Comparison of ENCODE assay signal across 12 cellular contexts in genomic region chr1:22388666-22389455, GRCh38.
DNase-seq lines count a peak whose midpoint lies in the region; ATAC-seq, FAIRE-seq and TF ChIP-seq lines count a peak whose summit lies in the region.
"Had no signal": no experiment of that assay in that cellular context is flagged by ENCODE, and none has a peak within 500 bp of the region (broad histone marks: within the 10 kb centered on the region; RNA-seq: fewer than 3 reads in every experiment).

No MANE protein-coding gene starts in this region.

- no peak overlapping the region for H2AFZ ChIP-seq in GM23248

- H3K9me3 ChIP-seq in A549 (no peaks in the 10 kb centered on the region), GM23248 (ENCODE audit: low read depth) (no peaks in the 10 kb centered on the region)
- H3K9me3 ChIP-seq: neutrophil had no signal

- no peak for TF ChIP-seq EP300 in A549 (IDR thresholded peaks at IDR 0.05)

- no peak overlapping the region for H3K27ac Mint-ChIP-seq in naive thymus-derived CD8-positive, alpha-beta T cell
- H3K27ac Mint-ChIP-seq in nephron progenitor cell = no peak overlapping the region

- no peaks in the 10 kb centered on the region for H3K36me3 ChIP-seq in GM23248 (ENCODE audit: low read depth)
- H3K36me3 ChIP-seq: neutrophil, WERI-Rb-1 had no signal

- H3K27me3 Mint-ChIP-seq in naive thymus-derived CD8-positive, alpha-beta T cell = peaks cover 41 to 94% (median 59%) of the 10 kb centered on the region in 5 donors
- H3K27me3 Mint-ChIP-seq in nephron progenitor cell (ENCODE audit: low read depth, poor library complexity) = peaks cover 72% of the 10 kb centered on the region

- no peaks in the 10 kb centered on the region for H3K4me1 Mint-ChIP-seq in naive thymus-derived CD8-positive, alpha-beta T cell
- no peaks in the 10 kb centered on the region for H3K4me1 Mint-ChIP-seq in nephron progenitor cell

- H3K4me3 Mint-ChIP-seq in naive thymus-derived CD8-positive, alpha-beta T cell = no peak overlapping the region
- no peak overlapping the region for H3K4me3 Mint-ChIP-seq in nephron progenitor cell

- H3F3A ChIP-seq in GM23248 (ENCODE audit: insufficient read depth) = peaks cover 22% of the 10 kb centered on the region

- no peaks in the 10 kb centered on the region for H3K27me3 ChIP-seq in GM23248 (replicated peaks; ENCODE audit: insufficient read depth)

- no peaks in the 10 kb centered on the region for H4K20me1 ChIP-seq in GM23248 (ENCODE audit: insufficient read depth)

- peak overlapping the region; percentile 72 for H3K9ac ChIP-seq in GM23248

- H3K36me3 Mint-ChIP-seq in naive thymus-derived CD8-positive, alpha-beta T cell = peaks cover 0 to 3% (median 0%) of the 10 kb centered on the region in 3 donors
- no peaks in the 10 kb centered on the region for H3K36me3 Mint-ChIP-seq in nephron progenitor cell (ENCODE audit: low read depth)

- POLR2A ChIA-PET in A549 (lab: Yijun Ruan, JAX) = no interaction called here
- POLR2A ChIA-PET in naive thymus-derived CD8-positive, alpha-beta T cell (lab: Charles Lee) = no interaction called here

- ATAC-seq in A549 = peak; percentile 30 to 38; a peak in 2 of 6 replicates
- ATAC-seq in naive thymus-derived CD8-positive, alpha-beta T cell = no peak

- no peaks in the 10 kb centered on the region for H3K4me1 ChIP-seq in A549
- peaks cover 22% of the 10 kb centered on the region for H3K4me1 ChIP-seq in GM23248 (ENCODE audit: insufficient read depth)

- WGBS in A549 (ENCODE audit: missing lambda C conversion rate) = 50% methylated on average over 19 of the region's 19 CpGs
- 4% methylated on average over 19 of the region's 19 CpGs for WGBS in GM23248 (ENCODE audit: low coverage in 1 of 2, low lambda C conversion rate in 2 of 2, missing lambda C conversion rate in 2 of 2), 2 experiments

- TF ChIP-seq POLR2A in A549 (IDR thresholded peaks at IDR 0.05; ENCODE audit: low read length) = no peak

- no peak for FAIRE-seq in A549 (lab: Jason Lieb, UNC)
- FAIRE-seq: endothelial cell of umbilical vein had no signal

- H3K9me2 ChIP-seq in GM23248 (ENCODE audit: insufficient read depth) = no peaks in the 10 kb centered on the region

- H3K4me2 ChIP-seq in A549 (no peak overlapping the region), GM23248 (ENCODE audit: unreplicated experiment) (peak overlapping the region; percentile 54)

- DNase-seq in A549 (ENCODE audit: low read depth in 1 of 2, low spot score in 1 of 2) (peak in 1 of 2 experiments; percentile 11), GM23248 (peak; percentile 98), amniotic epithelial cell (ENCODE audit: low read depth) (peak; percentile 26), islet precursor cell (peak; percentile 98), activated gamma-delta T cell treated with Interleukin-2 at 50 U/mL for 16 hours (no peak), nephron progenitor cell (no peak), ACHN (no peak)
- DNase-seq in naive thymus-derived CD8-positive, alpha-beta T cell = no peak
- DNase-seq: activated naive CD4-positive, alpha-beta T cell treated with anti-CD3 and anti-CD28 coated beads, Interleukin-2, amount 50 U/mL, for 16 hours; WERI-Rb-1 had no signal

- in situ Hi-C loops in GM23248 (cut with MboI) (no loop called here), ACHN (cut with HindIII; ENCODE audit: low pct_ligation_motif_present, low pct_unique_long_range_greater_than_20kb, low sequenced_read_pairs) (no loop called here)

- CTCF ChIA-PET in A549 (lab: Yijun Ruan, JAX) = interaction anchor here (1.9 kb wide), 1 partner anchor 28 kb away, joined by 7 read pairs; no protein-coding TSS in a partner anchor

- TF ChIP-seq CTCF in A549 (IDR thresholded peaks at IDR 0.05) = no peak
- no peak for TF ChIP-seq CTCF in nephron progenitor cell (IDR thresholded peaks at IDR 0.05)

- no peaks in the 10 kb centered on the region for H3K79me2 ChIP-seq in GM23248 (ENCODE audit: insufficient read depth)

- TF ChIP-seq RAD21 in A549 (conservative IDR thresholded peaks at IDR 0.05 in 1 of 2, IDR thresholded peaks at IDR 0.05 in 1 of 2) = no peak

- H3K4me3 ChIP-seq in A549 (no peak overlapping the region), GM23248 (peak overlapping the region; percentile 18; the same call in 1 of the 2 replicates)

- no peaks in the 10 kb centered on the region for H3K9me3 Mint-ChIP-seq in naive thymus-derived CD8-positive, alpha-beta T cell
- H3K9me3 Mint-ChIP-seq in nephron progenitor cell = no peaks in the 10 kb centered on the region

- H3K27ac ChIP-seq in A549 (no peak overlapping the region), GM23248 (peak overlapping the region; percentile 92)
- H3K27ac ChIP-seq: neutrophil, WERI-Rb-1 had no signal

TF ChIP-seq in A549, 52 proteins besides CTCF, POLR2A, EP300 and RAD21:
- TF ChIP-seq CEBPB (IDR thresholded peaks at IDR 0.05) (no peak), SREBF2 (IDR thresholded peaks at IDR 0.05) (no peak), HDAC2 (IDR thresholded peaks at IDR 0.05) (no peak), E2F6 (IDR thresholded peaks at IDR 0.05; ENCODE audit: borderline replicate concordance, low read depth) (no peak), JUN (IDR thresholded peaks at IDR 0.05) (no peak), MYC (IDR thresholded peaks at IDR 0.05; ENCODE audit: borderline replicate concordance, low read length) (no peak), KDM1A (IDR thresholded peaks at IDR 0.05; ENCODE audit: low read depth) (no peak), PBX3 (IDR thresholded peaks at IDR 0.05) (no peak), ATOH8 (CRISPR knock-in tag; IDR thresholded peaks at IDR 0.05; ENCODE audit: low read depth) (no peak), MAZ (IDR thresholded peaks at IDR 0.05; ENCODE audit: borderline replicate concordance, low read depth, low read length) (no peak), BCL3 (IDR thresholded peaks at IDR 0.05) (no peak), MAX (IDR thresholded peaks at IDR 0.05) (no peak)
TF ChIP-seq in A549: peak in this region for 0.

Comparison
In these comparisons a context has a peak if more than half of its experiments do, and no peak if none do; other contexts are left out.
1. ATAC-seq: peak in A549 (2 of 2); none in naive thymus-derived CD8-positive, alpha-beta T cell (0 of 2).
2. DNase-seq: peak in GM23248 (single experiment), amniotic epithelial cell (single experiment) and islet precursor cell (single experiment); none in naive thymus-derived CD8-positive, alpha-beta T cell (0 of 10), activated gamma-delta T cell treated with Interleukin-2 at 50 U/mL for 16 hours (single experiment), nephron progenitor cell (single experiment) and ACHN (single experiment).